In the genomic region with DNA sequence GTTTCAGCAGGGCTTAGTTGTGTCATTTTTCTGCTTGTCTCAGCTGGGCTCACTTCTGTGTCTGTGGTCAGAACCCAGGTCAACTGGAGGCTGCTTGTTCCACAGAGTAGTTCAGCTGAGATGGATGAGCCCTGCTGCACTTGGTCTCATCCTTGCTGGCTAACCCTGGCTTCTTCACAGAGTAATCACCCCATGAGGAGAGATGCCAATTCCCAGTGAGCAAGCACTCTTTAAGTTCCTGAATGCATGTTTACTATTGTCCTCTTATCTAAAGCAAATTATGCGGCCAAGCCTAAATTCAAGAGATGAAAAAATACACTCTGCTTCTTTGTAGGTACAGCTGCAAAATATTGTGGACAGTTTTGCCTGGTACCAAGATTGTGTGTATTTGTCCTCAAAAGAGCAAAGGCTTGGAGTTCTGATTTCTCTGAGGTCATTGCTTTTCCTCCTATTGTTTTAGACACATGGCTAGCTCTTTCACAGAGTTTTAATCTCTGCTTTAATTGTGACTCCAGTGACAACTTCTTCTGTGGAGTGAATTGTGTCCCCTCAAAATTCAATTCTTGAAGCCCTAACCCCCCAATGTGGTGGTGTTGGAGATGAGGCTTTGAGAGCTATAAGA, we compare ENCODE assay signal across 18 cellular contexts.
DNase-seq lines count a peak whose midpoint lies in the region; ATAC-seq, FAIRE-seq and TF ChIP-seq lines count a peak whose summit lies in the region.
"Had no signal": no experiment of that assay in that cellular context is flagged by ENCODE, and none has a peak within 500 bp of the region (broad histone marks: within the 10 kb centered on the region; RNA-seq: fewer than 3 reads in every experiment).

No MANE protein-coding gene starts in this region.

- ATAC-seq in SK-N-SH treated with all-trans-retinoic acid at 6 μM for 48 hours (peak; percentile 37), HG03354 (IDR thresholded peaks at IDR 0.05; ENCODE audit: poor library complexity, severe bottlenecking, unreplicated experiment) (no peak)
- ATAC-seq: activated CD8-positive, alpha-beta T cell treated with anti-CD3 and anti-CD28 coated beads for 36 hours; body of pancreas had no signal

- FAIRE-seq in H54 (lab: Jason Lieb, UNC) = peak; percentile 43
- FAIRE-seq: TTC549 had no signal

- DNase-seq in H54 (ENCODE audit: insufficient read length, low spot score) = no peak
- DNase-seq in fibroblast of peridontal ligament (ENCODE audit: extremely low read depth) = peak; percentile 54
- DNase-seq in skeletal muscle cell (ENCODE audit: low read depth) = peak; percentile 61
- DNase-seq in SKM-1 (lab: John Stamatoyannopoulos, UW; ENCODE audit: unreplicated experiment) = no peak
- DNase-seq in stimulated activated naive CD4-positive, alpha-beta T cell (lab: John Stamatoyannopoulos, UW) = no peak
- DNase-seq: activated CD8-positive, alpha-beta T cell treated with anti-CD3 and anti-CD28 coated beads for 36 hours; activated gamma-delta T cell treated with Interleukin-2 at 50 U/mL for 16 hours; body of pancreas; head of caudate nucleus; Karpas-422; NCI-H2081 treated with DMSO at 0.1 percent for 48 hours; SJCRH30; stimulated activated CD4-positive, alpha-beta T cell treated with anti-CD3 and anti-CD28 coated beads, Interleukin-2, amount 100 ng/mL, for 24 hours; stimulated activated CD8-positive, alpha-beta memory T cell treated with anti-CD3 and anti-CD28 coated beads, Interleukin-4, amount 100 ng/mL, for 48 hours; transverse colon had no signal

- no peak for TF ChIP-seq POLR2A in H54 (IDR thresholded peaks at IDR 0.05; ENCODE audit: low read depth, low read length)

- no peak overlapping the region for H3K4me3 ChIP-seq in skeletal muscle cell (ENCODE audit: low read depth, low read length)
- H3K4me3 ChIP-seq: body of pancreas, SJCRH30, transverse colon had no signal

TF ChIP-seq in SK-N-SH treated with all-trans-retinoic acid at 6 μM for 48 hours, 23 proteins besides CTCF, POLR2A, EP300 and RAD21:
- TF ChIP-seq ZFP3 (CRISPR knock-in tag; IDR thresholded peaks at IDR 0.05) (no peak), TCF4 (CRISPR knock-in tag; IDR thresholded peaks at IDR 0.05; ENCODE audit: borderline replicate concordance) (no peak), SNAI2 (CRISPR knock-in tag; IDR thresholded peaks at IDR 0.05) (no peak), ZC3H10 (CRISPR knock-in tag; IDR thresholded peaks at IDR 0.05) (no peak), GLIS3 (CRISPR knock-in tag; IDR thresholded peaks at IDR 0.05) (no peak), RARB (CRISPR knock-in tag; IDR thresholded peaks at IDR 0.05) (no peak), ZFP30 (CRISPR knock-in tag; IDR thresholded peaks at IDR 0.05) (no peak), ZNF8 (CRISPR knock-in tag; IDR thresholded peaks at IDR 0.05) (no peak), OSR1 (CRISPR knock-in tag; IDR thresholded peaks at IDR 0.05) (no peak), PPARA (CRISPR knock-in tag; IDR thresholded peaks at IDR 0.05; ENCODE audit: borderline replicate concordance) (no peak), TOX (CRISPR knock-in tag; IDR thresholded peaks at IDR 0.05; ENCODE audit: borderline replicate concordance) (no peak), ZNF565 (CRISPR knock-in tag; conservative IDR thresholded peaks at IDR 0.05; ENCODE audit: low read depth) (no peak)
- TF ChIP-seq, protein P1, sequence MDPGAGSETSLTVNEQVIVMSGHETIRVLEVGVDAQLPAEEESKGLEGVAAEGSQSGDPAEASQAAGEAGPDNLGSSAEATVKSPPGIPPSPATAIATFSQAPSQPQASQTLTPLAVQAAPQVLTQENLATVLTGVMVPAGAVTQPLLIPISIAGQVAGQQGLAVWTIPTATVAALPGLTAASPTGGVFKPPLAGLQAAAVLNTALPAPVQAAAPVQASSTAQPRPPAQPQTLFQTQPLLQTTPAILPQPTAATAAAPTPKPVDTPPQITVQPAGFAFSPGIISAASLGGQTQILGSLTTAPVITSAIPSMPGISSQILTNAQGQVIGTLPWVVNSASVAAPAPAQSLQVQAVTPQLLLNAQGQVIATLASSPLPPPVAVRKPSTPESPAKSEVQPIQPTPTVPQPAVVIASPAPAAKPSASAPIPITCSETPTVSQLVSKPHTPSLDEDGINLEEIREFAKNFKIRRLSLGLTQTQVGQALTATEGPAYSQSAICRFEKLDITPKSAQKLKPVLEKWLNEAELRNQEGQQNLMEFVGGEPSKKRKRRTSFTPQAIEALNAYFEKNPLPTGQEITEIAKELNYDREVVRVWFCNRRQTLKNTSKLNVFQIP (CRISPR knock-in tag; IDR thresholded peaks at IDR 0.05; ENCODE audit: borderline replicate concordance, low read depth) = no peak
- TF ChIP-seq, protein P2, sequence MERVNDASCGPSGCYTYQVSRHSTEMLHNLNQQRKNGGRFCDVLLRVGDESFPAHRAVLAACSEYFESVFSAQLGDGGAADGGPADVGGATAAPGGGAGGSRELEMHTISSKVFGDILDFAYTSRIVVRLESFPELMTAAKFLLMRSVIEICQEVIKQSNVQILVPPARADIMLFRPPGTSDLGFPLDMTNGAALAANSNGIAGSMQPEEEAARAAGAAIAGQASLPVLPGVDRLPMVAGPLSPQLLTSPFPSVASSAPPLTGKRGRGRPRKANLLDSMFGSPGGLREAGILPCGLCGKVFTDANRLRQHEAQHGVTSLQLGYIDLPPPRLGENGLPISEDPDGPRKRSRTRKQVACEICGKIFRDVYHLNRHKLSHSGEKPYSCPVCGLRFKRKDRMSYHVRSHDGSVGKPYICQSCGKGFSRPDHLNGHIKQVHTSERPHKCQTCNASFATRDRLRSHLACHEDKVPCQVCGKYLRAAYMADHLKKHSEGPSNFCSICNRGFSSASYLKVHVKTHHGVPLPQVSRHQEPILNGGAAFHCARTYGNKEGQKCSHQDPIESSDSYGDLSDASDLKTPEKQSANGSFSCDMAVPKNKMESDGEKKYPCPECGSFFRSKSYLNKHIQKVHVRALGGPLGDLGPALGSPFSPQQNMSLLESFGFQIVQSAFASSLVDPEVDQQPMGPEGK (CRISPR knock-in tag; IDR thresholded peaks at IDR 0.05; ENCODE audit: borderline replicate concordance) = no peak
- TF ChIP-seq, protein P3, sequence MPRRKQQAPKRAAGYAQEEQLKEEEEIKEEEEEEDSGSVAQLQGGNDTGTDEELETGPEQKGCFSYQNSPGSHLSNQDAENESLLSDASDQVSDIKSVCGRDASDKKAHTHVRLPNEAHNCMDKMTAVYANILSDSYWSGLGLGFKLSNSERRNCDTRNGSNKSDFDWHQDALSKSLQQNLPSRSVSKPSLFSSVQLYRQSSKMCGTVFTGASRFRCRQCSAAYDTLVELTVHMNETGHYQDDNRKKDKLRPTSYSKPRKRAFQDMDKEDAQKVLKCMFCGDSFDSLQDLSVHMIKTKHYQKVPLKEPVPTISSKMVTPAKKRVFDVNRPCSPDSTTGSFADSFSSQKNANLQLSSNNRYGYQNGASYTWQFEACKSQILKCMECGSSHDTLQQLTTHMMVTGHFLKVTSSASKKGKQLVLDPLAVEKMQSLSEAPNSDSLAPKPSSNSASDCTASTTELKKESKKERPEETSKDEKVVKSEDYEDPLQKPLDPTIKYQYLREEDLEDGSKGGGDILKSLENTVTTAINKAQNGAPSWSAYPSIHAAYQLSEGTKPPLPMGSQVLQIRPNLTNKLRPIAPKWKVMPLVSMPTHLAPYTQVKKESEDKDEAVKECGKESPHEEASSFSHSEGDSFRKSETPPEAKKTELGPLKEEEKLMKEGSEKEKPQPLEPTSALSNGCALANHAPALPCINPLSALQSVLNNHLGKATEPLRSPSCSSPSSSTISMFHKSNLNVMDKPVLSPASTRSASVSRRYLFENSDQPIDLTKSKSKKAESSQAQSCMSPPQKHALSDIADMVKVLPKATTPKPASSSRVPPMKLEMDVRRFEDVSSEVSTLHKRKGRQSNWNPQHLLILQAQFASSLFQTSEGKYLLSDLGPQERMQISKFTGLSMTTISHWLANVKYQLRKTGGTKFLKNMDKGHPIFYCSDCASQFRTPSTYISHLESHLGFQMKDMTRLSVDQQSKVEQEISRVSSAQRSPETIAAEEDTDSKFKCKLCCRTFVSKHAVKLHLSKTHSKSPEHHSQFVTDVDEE (CRISPR knock-in tag; IDR thresholded peaks at IDR 0.05) = no peak

Comparison
In these comparisons a context has a peak if more than half of its experiments do, and no peak if none do; other contexts are left out.
1. DNase-seq: peak in fibroblast of peridontal ligament (single experiment) and skeletal muscle cell (single experiment); none in H54 (single experiment), SKM-1 (single experiment) and stimulated activated naive CD4-positive, alpha-beta T cell (0 of 6).